Comparison of ENCODE assay signal across 1 cellular context in the genomic region with DNA sequence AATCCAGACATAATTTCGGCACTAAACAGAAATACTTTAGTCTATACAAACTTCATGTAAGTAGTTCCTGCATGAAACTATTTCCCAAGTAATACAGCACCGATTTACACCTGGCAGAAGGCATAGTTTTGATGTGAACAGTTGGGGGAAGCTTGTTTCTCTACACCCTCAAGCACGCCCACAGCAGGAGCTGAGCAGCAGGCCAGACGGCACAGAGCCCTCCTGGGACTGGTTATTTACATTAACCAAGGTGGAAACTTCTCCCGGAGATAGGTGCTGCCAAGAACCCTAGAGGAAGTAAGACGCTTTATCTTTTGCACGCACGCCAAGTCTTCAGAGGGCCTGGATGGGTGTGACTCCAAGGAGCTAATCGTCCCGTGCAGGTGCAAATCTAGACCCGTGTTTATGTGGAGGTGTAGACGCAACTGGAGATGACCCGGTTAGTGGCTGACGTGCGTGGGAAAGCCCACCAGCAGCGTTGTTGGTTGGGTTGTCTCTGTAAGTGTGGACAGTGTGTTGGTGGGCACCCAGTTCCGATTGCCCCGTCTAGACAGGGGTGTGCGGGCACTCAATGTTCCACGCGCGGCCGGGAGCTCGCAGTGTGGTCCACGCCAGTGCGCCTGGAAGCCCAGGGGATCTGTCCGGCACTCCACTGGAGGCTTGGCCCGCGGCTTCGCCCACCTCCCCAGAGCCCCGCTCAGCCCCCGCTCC.
TF ChIP-seq lines count a peak whose summit lies in the region.

No MANE protein-coding gene starts in this region.

TF ChIP-seq in HepG2, 621 proteins besides CTCF, POLR2A, EP300 and RAD21 (continues in another document):
- TF ChIP-seq ZNF7 (CRISPR knock-in tag; IDR thresholded peaks at IDR 0.05) (no peak), ZFYVE20 (CRISPR knock-in tag; IDR thresholded peaks at IDR 0.05; ENCODE audit: borderline replicate concordance, low read depth) (no peak), ZNF644 (CRISPR knock-in tag; IDR thresholded peaks at IDR 0.05; ENCODE audit: low read depth) (no peak), DPF2 (CRISPR knock-in tag; IDR thresholded peaks at IDR 0.05; ENCODE audit: borderline replicate concordance, low read depth) (0 out of 2 replicates have a peak, but pooled peaks have one; percentile 4), ZSCAN20 (CRISPR knock-in tag; IDR thresholded peaks at IDR 0.05; ENCODE audit: borderline replicate concordance) (peak; percentile 63; the same call in 1 of the 2 replicates), CBX5 (CRISPR knock-in tag; IDR thresholded peaks at IDR 0.05; ENCODE audit: borderline replicate concordance) (peak; percentile 73; the same call in 1 of the 2 replicates), ZNF235 (CRISPR knock-in tag; IDR thresholded peaks at IDR 0.05; ENCODE audit: borderline replicate concordance) (no peak), XRCC5 (optimal IDR thresholded peaks at IDR 0.05; ENCODE audit: low read length) (peak; percentile 15), ELK4 (CRISPR knock-in tag; IDR thresholded peaks at IDR 0.05; ENCODE audit: borderline replicate concordance) (no peak), NFIB (CRISPR knock-in tag; IDR thresholded peaks at IDR 0.05; ENCODE audit: borderline replicate concordance) (no peak), UBTF (CRISPR knock-in tag; IDR thresholded peaks at IDR 0.05) (no peak), FOXA3 (CRISPR knock-in tag; IDR thresholded peaks at IDR 0.05) (peak; percentile 68), GATAD2A (CRISPR knock-in tag; IDR thresholded peaks at IDR 0.05) (peak; percentile 42), ZNF775 (CRISPR knock-in tag; IDR thresholded peaks at IDR 0.05; ENCODE audit: borderline replicate concordance) (no peak), ZBTB8A (CRISPR knock-in tag; IDR thresholded peaks at IDR 0.05; ENCODE audit: borderline replicate concordance, low read depth) (no peak), RXRA (CRISPR knock-in tag; IDR thresholded peaks at IDR 0.05) (peak; percentile 14; the same call in 1 of the 2 replicates), ZNF879 (CRISPR knock-in tag; IDR thresholded peaks at IDR 0.05) (no peak), ZFY (CRISPR knock-in tag; IDR thresholded peaks at IDR 0.05) (peak; percentile 38; the same call in 1 of the 2 replicates), ATAD3A (CRISPR knock-in tag; IDR thresholded peaks at IDR 0.05) (no peak), RFX3 (CRISPR knock-in tag; IDR thresholded peaks at IDR 0.05) (no peak), ZNF746 (CRISPR knock-in tag; IDR thresholded peaks at IDR 0.05) (no peak), SIN3A (IDR thresholded peaks at IDR 0.05; ENCODE audit: borderline replicate concordance, low read depth, low read length) (0 out of 2 replicates have a peak, but pooled peaks have one; percentile 28), NR2F6 (IDR thresholded peaks at IDR 0.05) (no peak), NR2F6 (CRISPR knock-in tag; IDR thresholded peaks at IDR 0.05) (no peak), PCBP1 (IDR thresholded peaks at IDR 0.05; ENCODE audit: borderline replicate concordance, low read depth, low read length) (no peak), ESRRA (CRISPR knock-in tag; IDR thresholded peaks at IDR 0.05; ENCODE audit: low read depth) (no peak; the same call in 1 of the 2 replicates), ZNF772 (CRISPR knock-in tag; IDR thresholded peaks at IDR 0.05) (peak; percentile 10; the same call in 1 of the 2 replicates), IKZF1 (IDR thresholded peaks at IDR 0.05) (no peak), ZBTB49 (CRISPR knock-in tag; IDR thresholded peaks at IDR 0.05; ENCODE audit: borderline replicate concordance) (no peak), E2F5 (CRISPR knock-in tag; conservative IDR thresholded peaks at IDR 0.05) (no peak), ZSCAN29 (CRISPR knock-in tag; conservative IDR thresholded peaks at IDR 0.05) (peak; percentile 89), FOXJ3 (CRISPR knock-in tag; IDR thresholded peaks at IDR 0.05; ENCODE audit: borderline replicate concordance) (0 out of 2 replicates have a peak, but pooled peaks have one; percentile 18), NPAS2 (CRISPR knock-in tag; IDR thresholded peaks at IDR 0.05; ENCODE audit: borderline replicate concordance) (no peak), ZBTB46 (CRISPR knock-in tag; IDR thresholded peaks at IDR 0.05; ENCODE audit: borderline replicate concordance) (0 out of 2 replicates have a peak, but pooled peaks have one; percentile 16), NCOA1 (CRISPR knock-in tag; IDR thresholded peaks at IDR 0.05) (no peak)
- TF ChIP-seq, protein P1, sequence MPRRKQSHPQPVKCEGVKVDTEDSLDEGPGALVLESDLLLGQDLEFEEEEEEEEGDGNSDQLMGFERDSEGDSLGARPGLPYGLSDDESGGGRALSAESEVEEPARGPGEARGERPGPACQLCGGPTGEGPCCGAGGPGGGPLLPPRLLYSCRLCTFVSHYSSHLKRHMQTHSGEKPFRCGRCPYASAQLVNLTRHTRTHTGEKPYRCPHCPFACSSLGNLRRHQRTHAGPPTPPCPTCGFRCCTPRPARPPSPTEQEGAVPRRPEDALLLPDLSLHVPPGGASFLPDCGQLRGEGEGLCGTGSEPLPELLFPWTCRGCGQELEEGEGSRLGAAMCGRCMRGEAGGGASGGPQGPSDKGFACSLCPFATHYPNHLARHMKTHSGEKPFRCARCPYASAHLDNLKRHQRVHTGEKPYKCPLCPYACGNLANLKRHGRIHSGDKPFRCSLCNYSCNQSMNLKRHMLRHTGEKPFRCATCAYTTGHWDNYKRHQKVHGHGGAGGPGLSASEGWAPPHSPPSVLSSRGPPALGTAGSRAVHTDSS (CRISPR knock-in tag; conservative IDR thresholded peaks at IDR 0.05) = no peak
- TF ChIP-seq, protein P2, sequence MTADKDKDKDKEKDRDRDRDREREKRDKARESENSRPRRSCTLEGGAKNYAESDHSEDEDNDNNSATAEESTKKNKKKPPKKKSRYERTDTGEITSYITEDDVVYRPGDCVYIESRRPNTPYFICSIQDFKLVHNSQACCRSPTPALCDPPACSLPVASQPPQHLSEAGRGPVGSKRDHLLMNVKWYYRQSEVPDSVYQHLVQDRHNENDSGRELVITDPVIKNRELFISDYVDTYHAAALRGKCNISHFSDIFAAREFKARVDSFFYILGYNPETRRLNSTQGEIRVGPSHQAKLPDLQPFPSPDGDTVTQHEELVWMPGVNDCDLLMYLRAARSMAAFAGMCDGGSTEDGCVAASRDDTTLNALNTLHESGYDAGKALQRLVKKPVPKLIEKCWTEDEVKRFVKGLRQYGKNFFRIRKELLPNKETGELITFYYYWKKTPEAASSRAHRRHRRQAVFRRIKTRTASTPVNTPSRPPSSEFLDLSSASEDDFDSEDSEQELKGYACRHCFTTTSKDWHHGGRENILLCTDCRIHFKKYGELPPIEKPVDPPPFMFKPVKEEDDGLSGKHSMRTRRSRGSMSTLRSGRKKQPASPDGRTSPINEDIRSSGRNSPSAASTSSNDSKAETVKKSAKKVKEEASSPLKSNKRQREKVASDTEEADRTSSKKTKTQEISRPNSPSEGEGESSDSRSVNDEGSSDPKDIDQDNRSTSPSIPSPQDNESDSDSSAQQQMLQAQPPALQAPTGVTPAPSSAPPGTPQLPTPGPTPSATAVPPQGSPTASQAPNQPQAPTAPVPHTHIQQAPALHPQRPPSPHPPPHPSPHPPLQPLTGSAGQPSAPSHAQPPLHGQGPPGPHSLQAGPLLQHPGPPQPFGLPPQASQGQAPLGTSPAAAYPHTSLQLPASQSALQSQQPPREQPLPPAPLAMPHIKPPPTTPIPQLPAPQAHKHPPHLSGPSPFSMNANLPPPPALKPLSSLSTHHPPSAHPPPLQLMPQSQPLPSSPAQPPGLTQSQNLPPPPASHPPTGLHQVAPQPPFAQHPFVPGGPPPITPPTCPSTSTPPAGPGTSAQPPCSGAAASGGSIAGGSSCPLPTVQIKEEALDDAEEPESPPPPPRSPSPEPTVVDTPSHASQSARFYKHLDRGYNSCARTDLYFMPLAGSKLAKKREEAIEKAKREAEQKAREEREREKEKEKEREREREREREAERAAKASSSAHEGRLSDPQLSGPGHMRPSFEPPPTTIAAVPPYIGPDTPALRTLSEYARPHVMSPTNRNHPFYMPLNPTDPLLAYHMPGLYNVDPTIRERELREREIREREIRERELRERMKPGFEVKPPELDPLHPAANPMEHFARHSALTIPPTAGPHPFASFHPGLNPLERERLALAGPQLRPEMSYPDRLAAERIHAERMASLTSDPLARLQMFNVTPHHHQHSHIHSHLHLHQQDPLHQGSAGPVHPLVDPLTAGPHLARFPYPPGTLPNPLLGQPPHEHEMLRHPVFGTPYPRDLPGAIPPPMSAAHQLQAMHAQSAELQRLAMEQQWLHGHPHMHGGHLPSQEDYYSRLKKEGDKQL (CRISPR knock-in tag; IDR thresholded peaks at IDR 0.05; ENCODE audit: low read depth) = no peak
- TF ChIP-seq, protein P3, sequence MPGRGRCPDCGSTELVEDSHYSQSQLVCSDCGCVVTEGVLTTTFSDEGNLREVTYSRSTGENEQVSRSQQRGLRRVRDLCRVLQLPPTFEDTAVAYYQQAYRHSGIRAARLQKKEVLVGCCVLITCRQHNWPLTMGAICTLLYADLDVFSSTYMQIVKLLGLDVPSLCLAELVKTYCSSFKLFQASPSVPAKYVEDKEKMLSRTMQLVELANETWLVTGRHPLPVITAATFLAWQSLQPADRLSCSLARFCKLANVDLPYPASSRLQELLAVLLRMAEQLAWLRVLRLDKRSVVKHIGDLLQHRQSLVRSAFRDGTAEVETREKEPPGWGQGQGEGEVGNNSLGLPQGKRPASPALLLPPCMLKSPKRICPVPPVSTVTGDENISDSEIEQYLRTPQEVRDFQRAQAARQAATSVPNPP (CRISPR knock-in tag; IDR thresholded peaks at IDR 0.05) = no peak
- TF ChIP-seq, protein P4, sequence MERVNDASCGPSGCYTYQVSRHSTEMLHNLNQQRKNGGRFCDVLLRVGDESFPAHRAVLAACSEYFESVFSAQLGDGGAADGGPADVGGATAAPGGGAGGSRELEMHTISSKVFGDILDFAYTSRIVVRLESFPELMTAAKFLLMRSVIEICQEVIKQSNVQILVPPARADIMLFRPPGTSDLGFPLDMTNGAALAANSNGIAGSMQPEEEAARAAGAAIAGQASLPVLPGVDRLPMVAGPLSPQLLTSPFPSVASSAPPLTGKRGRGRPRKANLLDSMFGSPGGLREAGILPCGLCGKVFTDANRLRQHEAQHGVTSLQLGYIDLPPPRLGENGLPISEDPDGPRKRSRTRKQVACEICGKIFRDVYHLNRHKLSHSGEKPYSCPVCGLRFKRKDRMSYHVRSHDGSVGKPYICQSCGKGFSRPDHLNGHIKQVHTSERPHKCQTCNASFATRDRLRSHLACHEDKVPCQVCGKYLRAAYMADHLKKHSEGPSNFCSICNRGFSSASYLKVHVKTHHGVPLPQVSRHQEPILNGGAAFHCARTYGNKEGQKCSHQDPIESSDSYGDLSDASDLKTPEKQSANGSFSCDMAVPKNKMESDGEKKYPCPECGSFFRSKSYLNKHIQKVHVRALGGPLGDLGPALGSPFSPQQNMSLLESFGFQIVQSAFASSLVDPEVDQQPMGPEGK (CRISPR knock-in tag; IDR thresholded peaks at IDR 0.05) = 0 out of 2 replicates have a peak, but pooled peaks have one; percentile 11
